Comparison of ENCODE assay signal across 13 cellular contexts in genomic region chr4:119297795-119298194, GRCh38. TPM values are rescaled to one million over a fixed set of nuclear protein-coding genes. Genes with fewer than 3 reads are reported as not detected.
DNase-seq lines count a peak whose midpoint lies in the region; ATAC-seq and TF ChIP-seq lines count a peak whose summit lies in the region.
"Had no signal": no experiment of that assay in that cellular context is flagged by ENCODE, and none has a peak within 500 bp of the region (broad histone marks: within the 10 kb centered on the region; RNA-seq: fewer than 3 reads in every experiment).

No MANE protein-coding gene starts in this region.

- H3K9me2 ChIP-seq in PC-3 (replicated peaks; ENCODE audit: low read length) = no peaks in the 10 kb centered on the region

- H3K4me1 Mint-ChIP-seq in activated CD4-positive, alpha-beta T cell treated with anti-CD3 and anti-CD28 coated beads for 36 hours = peaks cover 25% of the 10 kb centered on the region

- H3K4me1 ChIP-seq in PC-3 (ENCODE audit: insufficient read depth, low read length) (peaks cover 14% of the 10 kb centered on the region), tibial nerve (peaks cover 0 to 49% (median 18%) of the 10 kb centered on the region in 4 donors)

- H3K4me3 Mint-ChIP-seq in activated CD4-positive, alpha-beta T cell treated with anti-CD3 and anti-CD28 coated beads for 36 hours = peak overlapping the region; percentile 100

- POLR2A ChIA-PET in activated CD4-positive, alpha-beta T cell treated with anti-CD3 and anti-CD28 coated beads for 36 hours (lab: Charles Lee) = no interaction called here
- POLR2A ChIA-PET in PC-3 (lab: Charles Lee; ENCODE audit: unreplicated experiment) = no interaction called here

- intact Hi-C loops in activated CD4-positive, alpha-beta T cell treated with anti-CD3 and anti-CD28 coated beads for 36 hours (cut with DNase I, micrococcal nuclease) = no loop called here
- intact Hi-C loops in PC-3 (cut with micrococcal nuclease) = no loop called here

- peak overlapping the region; percentile 99 for H3K4me3 ChIP-seq in PC-3 (ENCODE audit: low read length)
- H3K4me3 ChIP-seq in skeletal muscle cell (ENCODE audit: low read depth, low read length) = peak overlapping the region; percentile 79
- H3K4me3 ChIP-seq in tibial nerve = peak overlapping the region in 1 of 4 donors; percentile 86

- 87 to 90% methylated on average over 1 of the region's 1 CpG for WGBS in tibial nerve, 2 donors

- H3F3A ChIP-seq in PC-3 (ENCODE audit: low read length, unreplicated experiment) = no peaks in the 10 kb centered on the region

- no peak for DNase-seq in activated CD4-positive, alpha-beta T cell treated with anti-CD3 and anti-CD28 coated beads for 36 hours
- DNase-seq in activated CD4-positive, alpha-beta T cell treated with anti-CD3 and anti-CD28 coated beads for 4 hours = no peak
- DNase-seq in PC-3 = no peak
- DNase-seq in epithelial cell of prostate (ENCODE audit: low read depth, low spot score) = no peak
- DNase-seq in skeletal muscle cell (ENCODE audit: low read depth) = no peak
- no peak for DNase-seq in tibial nerve (ENCODE audit: low spot score in 2 of 2)
- no peak for DNase-seq in superior temporal gyrus (ENCODE audit: extremely low spot score)
- no peak for DNase-seq in EL
- DNase-seq: activated CD4-positive, CD25-positive, alpha-beta regulatory T cell treated with anti-CD3 and anti-CD28 coated beads, Interleukin-2, amount 50 U/mL, for 72 hours; amniotic stem cell; effector memory CD4-positive, alpha-beta T cell; NCI-H1048; NCI-H446 treated with DMSO at 0.1 percent for 48 hours had no signal

- no peak overlapping the region for H2AFZ ChIP-seq in PC-3 (ENCODE audit: low read length)

- H3K4me2 ChIP-seq in PC-3 (ENCODE audit: low read length) = peak overlapping the region; percentile 85

- H3K36me3 Mint-ChIP-seq in activated CD4-positive, alpha-beta T cell treated with anti-CD3 and anti-CD28 coated beads for 36 hours (ENCODE audit: low read depth) = peaks cover 41% of the 10 kb centered on the region

- TF ChIP-seq CTCF in PC-3 (conservative IDR thresholded peaks at IDR 0.05; ENCODE audit: low read depth, low read length) (no peak), tibial nerve (IDR thresholded peaks at IDR 0.05) (no peak)

- H3K79me2 ChIP-seq in PC-3 (ENCODE audit: low read length) = peaks cover 40% of the 10 kb centered on the region

- no peaks in the 10 kb centered on the region for H4K20me1 ChIP-seq in PC-3 (ENCODE audit: low read length)

- CTCF ChIA-PET in activated CD4-positive, alpha-beta T cell treated with anti-CD3 and anti-CD28 coated beads for 36 hours (lab: Charles Lee) = interaction anchor here (0.9 to 4.3 kb wide), 3 partner anchors 9 to 256 kb away, joined by 3 to 36 read pairs (median 4); no protein-coding TSS in a partner anchor
- CTCF ChIA-PET in PC-3 (lab: Charles Lee) = no interaction called here

- no peak for ATAC-seq in activated CD4-positive, alpha-beta T cell treated with anti-CD3 and anti-CD28 coated beads for 36 hours
- ATAC-seq in PC-3 = no peak

- TF ChIP-seq EP300 in tibial nerve (IDR thresholded peaks at IDR 0.05) = no peak

- H3K27me3 Mint-ChIP-seq in activated CD4-positive, alpha-beta T cell treated with anti-CD3 and anti-CD28 coated beads for 36 hours = no peaks in the 10 kb centered on the region

- no peaks in the 10 kb centered on the region for H3K27me3 ChIP-seq in PC-3 (ENCODE audit: low read length)
- no peaks in the 10 kb centered on the region for H3K27me3 ChIP-seq in tibial nerve

- H3K27ac Mint-ChIP-seq in activated CD4-positive, alpha-beta T cell treated with anti-CD3 and anti-CD28 coated beads for 36 hours = no peak overlapping the region

- TF ChIP-seq POLR2A in tibial nerve (IDR thresholded peaks at IDR 0.05) = no peak

- no TSS peak for BruUV-seq in PC-3 (replicated peaks; lab: Mats Ljungman, UMichigan)

- H3K9me3 Mint-ChIP-seq in activated CD4-positive, alpha-beta T cell treated with anti-CD3 and anti-CD28 coated beads for 36 hours (ENCODE audit: low read depth) = peaks cover 3% of the 10 kb centered on the region

- H3K9me3 ChIP-seq in PC-3 (ENCODE audit: low read length) (no peaks in the 10 kb centered on the region), tibial nerve (no peaks in the 10 kb centered on the region)

- H3K36me3 ChIP-seq in PC-3 (ENCODE audit: low read depth, low read length) (0 out of 2 replicates have a peak, but pooled peaks cover 6% of the 10 kb centered on the region), tibial nerve (peaks cover 2 to 40% (median 7%) of the 10 kb centered on the region in 3 donors)

- no peak overlapping the region for H3K9ac ChIP-seq in PC-3 (ENCODE audit: low read length)

- H3K27ac ChIP-seq in PC-3 (ENCODE audit: low read length) (no peak overlapping the region), epithelial cell of prostate (peak overlapping the region; percentile 96), tibial nerve (no peak overlapping the region)

RNA-seq across cellular contexts. Expression of gene FABP2, which starts 24.1 kb away (rescaled TPM):
- total RNA-seq in activated CD4-positive, alpha-beta T cell treated with anti-CD3 and anti-CD28 coated beads for 36 hours = not detected
- not detected in 2 replicates for total RNA-seq in PC-3 (2014; rRNA removed)
- not detected for total RNA-seq in tibial nerve
